21 cellular contexts compared by ENCODE assay signal in genomic region chr7:81627565-81628287, GRCh38.
DNase-seq lines count a peak whose midpoint lies in the region; ATAC-seq, FAIRE-seq and TF ChIP-seq lines count a peak whose summit lies in the region.
"Had no signal": no experiment of that assay in that cellular context is flagged by ENCODE, and none has a peak within 500 bp of the region (broad histone marks: within the 10 kb centered on the region; RNA-seq: fewer than 3 reads in every experiment).

No MANE protein-coding gene starts in this region.

- CTCF ChIA-PET in PC-3 (lab: Charles Lee), result no interaction called here
- CTCF ChIA-PET in activated naive CD4-positive, alpha-beta T cell treated with anti-CD3 and anti-CD28 coated beads for 36 hours (lab: Charles Lee), result no interaction called here

- no TSS peak for BruUV-seq in PC-3 (replicated peaks; lab: Mats Ljungman, UMichigan)

- peak overlapping the region; percentile 2 for H3K4me3 Mint-ChIP-seq in osteocyte (ENCODE audit: unreplicated experiment)
- no peak overlapping the region for H3K4me3 Mint-ChIP-seq in activated naive CD4-positive, alpha-beta T cell treated with anti-CD3 and anti-CD28 coated beads for 36 hours

- no peaks in the 10 kb centered on the region for H3K36me3 ChIP-seq in PC-3 (ENCODE audit: low read depth, low read length)
- H3K36me3 ChIP-seq: BLaER1 treated with 17β-estradiol and CSF1 and Interleukin-3, amounts not matched to agents 10 nM and 100 nM had no signal

- H3K27ac ChIP-seq in PC-3 (ENCODE audit: low read length), result peak overlapping the region; percentile 97
- H3K27ac ChIP-seq: BLaER1 treated with 17β-estradiol and CSF1 and Interleukin-3, amounts not matched to agents 10 nM and 100 nM had no signal

- peaks cover 8% of the 10 kb centered on the region for H3K36me3 Mint-ChIP-seq in osteocyte (ENCODE audit: unreplicated experiment)
- H3K36me3 Mint-ChIP-seq in activated naive CD4-positive, alpha-beta T cell treated with anti-CD3 and anti-CD28 coated beads for 36 hours (ENCODE audit: low read depth), result no peaks in the 10 kb centered on the region

- intact Hi-C loops in PC-3 (cut with micrococcal nuclease), result no loop called here
- intact Hi-C loops in activated naive CD4-positive, alpha-beta T cell treated with anti-CD3 and anti-CD28 coated beads for 36 hours (cut with micrococcal nuclease), result no loop called here

- no peaks in the 10 kb centered on the region for H4K20me1 ChIP-seq in PC-3 (ENCODE audit: low read length)
- H4K20me1 ChIP-seq: BLaER1 treated with 17β-estradiol and CSF1 and Interleukin-3, amounts not matched to agents 10 nM and 100 nM had no signal

- peak overlapping the region; percentile 90 for H3K27ac Mint-ChIP-seq in osteocyte (ENCODE audit: unreplicated experiment)
- no peak overlapping the region for H3K27ac Mint-ChIP-seq in activated naive CD4-positive, alpha-beta T cell treated with anti-CD3 and anti-CD28 coated beads for 36 hours

- ATAC-seq in PC-3, result peak; percentile 99
- no peak for ATAC-seq in GM18870 (IDR thresholded peaks at IDR 0.05; ENCODE audit: unreplicated experiment)
- no peak for ATAC-seq in HG03354 (IDR thresholded peaks at IDR 0.05; ENCODE audit: poor library complexity, severe bottlenecking, unreplicated experiment)
- ATAC-seq: left cardiac atrium had no signal

- TF ChIP-seq CTCF in PC-3 (conservative IDR thresholded peaks at IDR 0.05; ENCODE audit: low read depth, low read length) (no peak), osteocyte (IDR thresholded peaks at IDR 0.05) (no peak)

- H3K79me2 ChIP-seq in PC-3 (ENCODE audit: low read length), result no peaks in the 10 kb centered on the region

- no peaks in the 10 kb centered on the region for H3K9me2 ChIP-seq in PC-3 (replicated peaks; ENCODE audit: low read length)

- H3K27me3 ChIP-seq in PC-3 (ENCODE audit: low read length), result no peaks in the 10 kb centered on the region
- H3K27me3 ChIP-seq: BLaER1 treated with 17β-estradiol and CSF1 and Interleukin-3, amounts not matched to agents 10 nM and 100 nM had no signal

- H3K4me2 ChIP-seq in PC-3 (ENCODE audit: low read length), result peak overlapping the region; percentile 67
- H3K4me2 ChIP-seq: BLaER1 treated with 17β-estradiol and CSF1 and Interleukin-3, amounts not matched to agents 10 nM and 100 nM had no signal

- H3K27me3 Mint-ChIP-seq in osteocyte (ENCODE audit: unreplicated experiment), result no peaks in the 10 kb centered on the region
- H3K27me3 Mint-ChIP-seq in activated naive CD4-positive, alpha-beta T cell treated with anti-CD3 and anti-CD28 coated beads for 36 hours (ENCODE audit: low read depth), result no peaks in the 10 kb centered on the region

- peaks cover 32% of the 10 kb centered on the region for H3K4me1 ChIP-seq in PC-3 (ENCODE audit: insufficient read depth, low read length)
- H3K4me1 ChIP-seq: BLaER1 treated with 17β-estradiol and CSF1 and Interleukin-3, amounts not matched to agents 10 nM and 100 nM had no signal

- H3F3A ChIP-seq in PC-3 (ENCODE audit: low read length, unreplicated experiment), result no peaks in the 10 kb centered on the region

- peak overlapping the region; percentile 80 for H3K9ac ChIP-seq in PC-3 (ENCODE audit: low read length)
- H3K9ac ChIP-seq: BLaER1 treated with 17β-estradiol and CSF1 and Interleukin-3, amounts not matched to agents 10 nM and 100 nM had no signal

- peaks cover 67% of the 10 kb centered on the region for H3K4me1 Mint-ChIP-seq in osteocyte (ENCODE audit: unreplicated experiment)
- H3K4me1 Mint-ChIP-seq in activated naive CD4-positive, alpha-beta T cell treated with anti-CD3 and anti-CD28 coated beads for 36 hours (ENCODE audit: low read depth), result no peaks in the 10 kb centered on the region

- H2AFZ ChIP-seq in PC-3 (ENCODE audit: low read length), result 0 out of 2 replicates have a peak overlapping the region, but pooled peaks have one; percentile 4

- H3K9me3 ChIP-seq in PC-3 (ENCODE audit: low read length), result no peaks in the 10 kb centered on the region
- H3K9me3 ChIP-seq: BLaER1 treated with 17β-estradiol and CSF1 and Interleukin-3, amounts not matched to agents 10 nM and 100 nM had no signal

- H3K9me3 Mint-ChIP-seq in osteocyte (ENCODE audit: unreplicated experiment), result peaks cover 11% of the 10 kb centered on the region
- H3K9me3 Mint-ChIP-seq in activated naive CD4-positive, alpha-beta T cell treated with anti-CD3 and anti-CD28 coated beads for 36 hours, result peaks cover 3% of the 10 kb centered on the region

- H3K4me3 ChIP-seq in PC-3 (ENCODE audit: low read length), result peak overlapping the region; percentile 45
- H3K4me3 ChIP-seq: BLaER1 treated with 17β-estradiol and CSF1 and Interleukin-3, amounts not matched to agents 10 nM and 100 nM had no signal

- POLR2A ChIA-PET in PC-3 (lab: Charles Lee; ENCODE audit: unreplicated experiment), result no interaction called here

- DNase-seq in ELR (ENCODE audit: low read depth) (peak; percentile 93), PC-3 (peak; percentile 74), osteocyte (ENCODE audit: extremely low spot score, unreplicated experiment) (no peak), NCI-H2081 (lab: John Stamatoyannopoulos, UW) (no peak)
- DNase-seq in activated naive CD4-positive, alpha-beta T cell treated with anti-CD3 and anti-CD28 coated beads for 36 hours, result no peak
- DNase-seq: activated CD4-positive, alpha-beta T cell treated with anti-CD3 and anti-CD28 coated beads for 48 hours; activated T-cell treated with anti-CD3 and anti-CD28 coated beads, Interleukin-2, amount 50 U/mL, for 48 hours; amniotic stem cell; DND-41; head of caudate nucleus; left cardiac atrium; NCI-H1436 treated with DMSO at 0.1 percent for 48 hours; NCI-H510A; stimulated activated CD4-positive, alpha-beta T cell treated with anti-CD3 and anti-CD28 coated beads, Interleukin-2, amount 100 ng/mL, for 24 hours; stimulated activated CD8-positive, alpha-beta memory T cell treated with anti-CD3 and anti-CD28 coated beads, Interleukin-4, amount 100 ng/mL, for 48 hours; T-helper 2 cell had no signal

- FAIRE-seq in endometrium (lab: Jason Lieb, UNC), result peak; percentile 15
- FAIRE-seq: GM12891 had no signal

Comparison
In these comparisons a context has a peak if more than half of its experiments do, and no peak if none do; other contexts are left out.
1. DNase-seq: peak in ELR (single experiment) and PC-3 (single experiment); none in osteocyte (single experiment), activated naive CD4-positive, alpha-beta T cell treated with anti-CD3 and anti-CD28 coated beads for 36 hours (single experiment) and NCI-H2081 (0 of 2).